ENCODE assay signal across 8 cellular contexts in genomic region chr18:54357660-54358494, GRCh38. TPM values are rescaled to one million over a fixed set of nuclear protein-coding genes. Genes with fewer than 3 reads are reported as not detected.
A peak's percentile ranks its signal among the peaks of the same experiment; 100 is the strongest.
DNase-seq lines count a peak whose midpoint lies in the region; ATAC-seq and TF ChIP-seq lines count a peak whose summit lies in the region.

C18orf54 (plus strand) TSS chr18:54357906; CDS start chr18:54360573, 2,667 bp downstream.
STARD6 (minus strand) TSS chr18:54357858; CDS start chr18:54354573, 3,285 bp downstream.

- peaks cover 0 to 4% (median 0%) of the 10 kb centered on the region in 4 donors for H3K36me3 ChIP-seq in esophagus muscularis mucosa

- no peak for TF ChIP-seq RAD21 in Ishikawa (IDR thresholded peaks at IDR 0.05; ENCODE audit: low read depth)

- TF ChIP-seq EP300 in Ishikawa (IDR thresholded peaks at IDR 0.05; ENCODE audit: borderline replicate concordance): no peak; the same call in none of the 2 replicates
- TF ChIP-seq EP300 in esophagus muscularis mucosa (IDR thresholded peaks at IDR 0.05): no peak

- WGBS in esophagus muscularis mucosa: 1% methylated on average over 40 of the region's 62 CpGs

- DNase-seq in DMS79 (lab: John Stamatoyannopoulos, UW): peak; percentile 81
- DNase-seq in OCI-M1 (lab: John Stamatoyannopoulos, UW): peak; percentile 92
- peak; percentile 89 for DNase-seq in activated T-cell treated with anti-CD3 and anti-CD28 coated beads, Interleukin-2, amount 50 U/mL, for 1 hour
- peak; percentile 95 for DNase-seq in esophagus muscularis mucosa (ENCODE audit: extremely low spot score)
- peak; percentile 95 for DNase-seq in myocyte (ENCODE audit: low read depth)
- DNase-seq in stimulated activated CD8-positive, alpha-beta memory T cell treated with anti-CD3 and anti-CD28 coated beads, Interleukin-7, amount 100 ng/mL, for 4 hours (ENCODE audit: low read depth in 2 of 2): peak; percentile 75 to 86

- TF ChIP-seq CTCF in esophagus muscularis mucosa (IDR thresholded peaks at IDR 0.05): peak; percentile 23 to 28 (median 25)

- no peaks in the 10 kb centered on the region for H3K27me3 ChIP-seq in esophagus muscularis mucosa

- H3K4me3 ChIP-seq in esophagus muscularis mucosa: peak within 1 kb of the TSS; percentile 67 to 78 (median 74)

- no peaks in the 10 kb centered on the region for H3K9me3 ChIP-seq in esophagus muscularis mucosa

- no peak for TF ChIP-seq POLR2A in esophagus muscularis mucosa (IDR thresholded peaks at IDR 0.05; ENCODE audit: low read depth)

- intact Hi-C loops in esophagus muscularis mucosa (cut with DNase I): no loop called here

- peak; percentile 95 for ATAC-seq in GM21619 (IDR thresholded peaks at IDR 0.05; ENCODE audit: unreplicated experiment)

- peaks cover 0 to 19% (median 15%) of the 10 kb centered on the region in 4 donors for H3K4me1 ChIP-seq in esophagus muscularis mucosa

- H3K27ac ChIP-seq in esophagus muscularis mucosa (replicated peaks in 1 of 4): peak within 1 kb of the TSS; percentile 42 to 68 (median 54)

TF ChIP-seq in Ishikawa, 13 proteins besides CTCF, POLR2A, EP300 and RAD21:
- TF ChIP-seq TEAD4 (IDR thresholded peaks at IDR 0.05) (0 out of 2 replicates have a peak, but pooled peaks have one; percentile 21), FOXM1 (IDR thresholded peaks at IDR 0.05; ENCODE audit: borderline replicate concordance, low read depth) (no peak), EGR1 (IDR thresholded peaks at IDR 0.05) (0 out of 2 replicates have a peak, but pooled peaks have one; percentile 9), TAF1 (IDR thresholded peaks at IDR 0.05; ENCODE audit: low read depth) (peak; percentile 87), MAX (IDR thresholded peaks at IDR 0.05) (peak; percentile 81), NFIC (IDR thresholded peaks at IDR 0.05) (no peak), CEBPB (IDR thresholded peaks at IDR 0.05) (no peak; the same call in 1 of the 2 replicates), USF1 (IDR thresholded peaks at IDR 0.05) (no peak), CREB1 (IDR thresholded peaks at IDR 0.05; ENCODE audit: low read depth) (no peak), YY1 (IDR thresholded peaks at IDR 0.05; ENCODE audit: low read depth) (peak; percentile 96), REST (IDR thresholded peaks at IDR 0.05; ENCODE audit: low read depth) (no peak), ZBTB7A (IDR thresholded peaks at IDR 0.05; ENCODE audit: low read depth) (peak; percentile 69), TCF12 (IDR thresholded peaks at IDR 0.05; ENCODE audit: low read depth) (peak; percentile 27; the same call in 1 of the 2 replicates)

RNA-seq across cellular contexts. Expression of gene C18orf54, which starts in this region (rescaled TPM):
- total RNA-seq in esophagus muscularis mucosa (1 to 10 TPM in 2 of 4 donors, under 1 TPM in 2; 0.84 to 1.7 (median 1.1) TPM), myocyte (1.8 and 3.0 TPM in 2 replicates)
- polyA plus RNA-seq in myocyte (2012): 0.78 TPM

RNA-seq across cellular contexts. Expression of gene STARD6, which starts in this region (rescaled TPM):
- total RNA-seq in esophagus muscularis mucosa (not detected), myocyte (not detected in 2 replicates)
- polyA plus RNA-seq in myocyte (2012): not detected

Comparison
In these comparisons a context has a peak if more than half of its experiments do, and no peak if none do; other contexts are left out.
1. Peak in every context shown above with its lines: DNase-seq, ATAC-seq, H3K4me3 ChIP-seq and H3K27ac ChIP-seq.